ENCODE assay signal across 8 cellular contexts in genomic region chr5:54985301-54986268, GRCh38. TPM values are rescaled to one million over a fixed set of nuclear protein-coding genes. Genes with fewer than 3 reads are reported as not detected.
DNase-seq lines count a peak whose midpoint lies in the region; ATAC-seq and TF ChIP-seq lines count a peak whose summit lies in the region.

A gene with protein sequence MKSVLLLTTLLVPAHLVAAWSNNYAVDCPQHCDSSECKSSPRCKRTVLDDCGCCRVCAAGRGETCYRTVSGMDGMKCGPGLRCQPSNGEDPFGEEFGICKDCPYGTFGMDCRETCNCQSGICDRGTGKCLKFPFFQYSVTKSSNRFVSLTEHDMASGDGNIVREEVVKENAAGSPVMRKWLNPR (minus strand): TSS chr5:54985593. CDS start chr5:54985517, 76 bp downstream.

- WGBS in hepatocyte (ENCODE audit: low lambda C conversion rate, missing lambda C conversion rate), result 35% methylated on average over 26 of the region's 26 CpGs

- no peaks in the 10 kb centered on the region for H3K36me3 Mint-ChIP-seq in activated T-cell treated with anti-CD3 and anti-CD28 coated beads, Interleukin-2, amount 50 U/mL, for 72 hours (ENCODE audit: insufficient read depth in 2 of 2)
- H3K36me3 Mint-ChIP-seq in activated T-cell treated with anti-CD3 and anti-CD28 coated beads, Interleukin-2, amount 50 U/mL, for 24 hours (ENCODE audit: low read depth), result no peaks in the 10 kb centered on the region
- H3K36me3 Mint-ChIP-seq in T-helper 17 cell (ENCODE audit: low read depth) (no peaks in the 10 kb centered on the region), type B pancreatic cell (no peaks in the 10 kb centered on the region)

- H2AFZ ChIP-seq in hepatocyte, result no peak within 1 kb of the TSS

- H3K27me3 ChIP-seq in hepatocyte, result peaks cover 31% of the 10 kb centered on the region

- peak within 1 kb of the TSS; percentile 70 for H3K4me2 ChIP-seq in hepatocyte

- H3K4me1 ChIP-seq in hepatocyte (ENCODE audit: insufficient read depth), result no peaks in the 10 kb centered on the region

- H3K27ac ChIP-seq in hepatocyte, result no peak within 1 kb of the TSS

- peaks cover 31% of the 10 kb centered on the region for H3K4me1 Mint-ChIP-seq in activated T-cell treated with anti-CD3 and anti-CD28 coated beads, Interleukin-2, amount 50 U/mL, for 72 hours (ENCODE audit: low read depth)
- peaks cover 48% of the 10 kb centered on the region for H3K4me1 Mint-ChIP-seq in activated T-cell treated with anti-CD3 and anti-CD28 coated beads, Interleukin-2, amount 50 U/mL, for 24 hours (ENCODE audit: low read depth)
- peaks cover 37% of the 10 kb centered on the region for H3K4me1 Mint-ChIP-seq in T-helper 17 cell
- H3K4me1 Mint-ChIP-seq in type B pancreatic cell (ENCODE audit: unreplicated experiment), result peaks cover 4% of the 10 kb centered on the region

- TF ChIP-seq CTCF in hepatocyte (IDR thresholded peaks at IDR 0.05; ENCODE audit: poor library complexity), result no peak
- TF ChIP-seq CTCF in type B pancreatic cell (conservative IDR thresholded peaks at IDR 0.05), result no peak

- H3K27me3 Mint-ChIP-seq in activated T-cell treated with anti-CD3 and anti-CD28 coated beads, Interleukin-2, amount 50 U/mL, for 72 hours (ENCODE audit: low read depth), result peaks cover 34% of the 10 kb centered on the region
- H3K27me3 Mint-ChIP-seq in activated T-cell treated with anti-CD3 and anti-CD28 coated beads, Interleukin-2, amount 50 U/mL, for 24 hours, result no peaks in the 10 kb centered on the region
- H3K27me3 Mint-ChIP-seq in T-helper 17 cell (peaks cover 12% of the 10 kb centered on the region), type B pancreatic cell (peaks cover 49% of the 10 kb centered on the region)

- no peak within 1 kb of the TSS for H3K27ac Mint-ChIP-seq in activated T-cell treated with anti-CD3 and anti-CD28 coated beads, Interleukin-2, amount 50 U/mL, for 72 hours
- no peak within 1 kb of the TSS for H3K27ac Mint-ChIP-seq in activated T-cell treated with anti-CD3 and anti-CD28 coated beads, Interleukin-2, amount 50 U/mL, for 24 hours
- H3K27ac Mint-ChIP-seq in T-helper 17 cell, result peak within 1 kb of the TSS; percentile 80
- peak within 1 kb of the TSS; percentile 58 for H3K27ac Mint-ChIP-seq in type B pancreatic cell

- H3K9me3 Mint-ChIP-seq in activated T-cell treated with anti-CD3 and anti-CD28 coated beads, Interleukin-2, amount 50 U/mL, for 72 hours, result no peaks in the 10 kb centered on the region
- H3K9me3 Mint-ChIP-seq in activated T-cell treated with anti-CD3 and anti-CD28 coated beads, Interleukin-2, amount 50 U/mL, for 24 hours, result no peaks in the 10 kb centered on the region
- H3K9me3 Mint-ChIP-seq in type B pancreatic cell, result no peaks in the 10 kb centered on the region

- no peaks in the 10 kb centered on the region for H4K20me1 ChIP-seq in hepatocyte (ENCODE audit: insufficient read depth, poor library complexity, severe bottlenecking)

- H3K4me3 ChIP-seq in hepatocyte, result no peak within 1 kb of the TSS

- H3K9me3 ChIP-seq in T-helper 17 cell (ENCODE audit: control insufficient read depth, low read length, poor library complexity, severe bottlenecking), result no peaks in the 10 kb centered on the region
- no peaks in the 10 kb centered on the region for H3K9me3 ChIP-seq in hepatocyte (ENCODE audit: low read depth)

- no peaks in the 10 kb centered on the region for H3K9me2 ChIP-seq in hepatocyte (replicated peaks; ENCODE audit: insufficient read depth)

- H3K4me3 Mint-ChIP-seq in activated T-cell treated with anti-CD3 and anti-CD28 coated beads, Interleukin-2, amount 50 U/mL, for 72 hours, result peak within 1 kb of the TSS; percentile 56 to 64
- H3K4me3 Mint-ChIP-seq in activated T-cell treated with anti-CD3 and anti-CD28 coated beads, Interleukin-2, amount 50 U/mL, for 24 hours, result no peak within 1 kb of the TSS
- peak within 1 kb of the TSS; percentile 63 for H3K4me3 Mint-ChIP-seq in T-helper 17 cell
- peak within 1 kb of the TSS; percentile 57 for H3K4me3 Mint-ChIP-seq in type B pancreatic cell

- H3K79me2 ChIP-seq in hepatocyte, result no peaks in the 10 kb centered on the region

- ATAC-seq in activated T-cell treated with anti-CD3 and anti-CD28 coated beads, Interleukin-2, amount 50 U/mL, for 72 hours (replicated peaks in 1 of 2), result peak; percentile 32 to 36
- ATAC-seq in T-helper 17 cell (peak; percentile 27), HG03378 (IDR thresholded peaks at IDR 0.05; ENCODE audit: unreplicated experiment) (no peak)

- no peak for DNase-seq in activated T-cell treated with anti-CD3 and anti-CD28 coated beads, Interleukin-2, amount 50 U/mL, for 72 hours
- no peak for DNase-seq in activated T-cell treated with anti-CD3 and anti-CD28 coated beads, Interleukin-2, amount 50 U/mL, for 24 hours
- no peak for DNase-seq in T-helper 17 cell
- no peak for DNase-seq in hepatocyte (ENCODE audit: low spot score)
- no peak for DNase-seq in type B pancreatic cell (ENCODE audit: extremely low spot score, unreplicated experiment)
- no peak for DNase-seq in activated T-cell treated with anti-CD3 and anti-CD28 coated beads for 4 hours
- no peak for DNase-seq in NCI-H1092 treated with DMSO at 0.1 percent for 48 hours (lab: John Stamatoyannopoulos, UW)

- H3K36me3 ChIP-seq in hepatocyte (replicated peaks; ENCODE audit: insufficient read depth, low read depth), result no peaks in the 10 kb centered on the region

RNA-seq across cellular contexts. Expression of the gene that starts here (rescaled TPM):
- total RNA-seq in activated T-cell treated with anti-CD3 and anti-CD28 coated beads, Interleukin-2, amount 50 U/mL, for 72 hours, result under 1 TPM in 1 of 2 donors, not detected in 1; 0.23 TPM
- total RNA-seq in T-helper 17 cell, result not detected
- total RNA-seq in hepatocyte, result 2.2 and 2.6 TPM in 2 replicates
- 0.16 and 1.5 TPM in 2 replicates for polyA plus RNA-seq in hepatocyte
- 0.17 and 0.29 TPM in 2 replicates for total RNA-seq in type B pancreatic cell (ENCODE audit: low replicate concordance)

Comparison
In these comparisons a context has a peak if more than half of its experiments do, and no peak if none do; other contexts are left out.
1. Peak in ATAC-seq in activated T-cell treated with anti-CD3 and anti-CD28 coated beads, Interleukin-2, amount 50 U/mL, for 72 hours; RNA of the gene not detected or under 1 TPM.
2. Peak in ATAC-seq in T-helper 17 cell; RNA of the gene not detected or under 1 TPM.
3. H3K27ac Mint-ChIP-seq: peak in T-helper 17 cell (single experiment) and type B pancreatic cell (single experiment); none in activated T-cell treated with anti-CD3 and anti-CD28 coated beads, Interleukin-2, amount 50 U/mL, for 72 hours (single experiment) and activated T-cell treated with anti-CD3 and anti-CD28 coated beads, Interleukin-2, amount 50 U/mL, for 24 hours (single experiment).